Comparison of ENCODE assay signal across 10 cellular contexts in genomic region chr3:99505646-99506269, GRCh38.
DNase-seq lines count a peak whose midpoint lies in the region; ATAC-seq and TF ChIP-seq lines count a peak whose summit lies in the region.
"Had no signal": no experiment of that assay in that cellular context is flagged by ENCODE, and none has a peak within 500 bp of the region (broad histone marks: within the 10 kb centered on the region; RNA-seq: fewer than 3 reads in every experiment).

No MANE protein-coding gene starts in this region.

- no peaks in the 10 kb centered on the region for H3K36me3 ChIP-seq in IMR-90 (ENCODE audit: control insufficient read depth, insufficient read depth, low read length)

- peak overlapping the region; percentile 34 to 82; a peak in 3 of 4 replicates for H4K8ac ChIP-seq in IMR-90 (ENCODE audit: low read depth in 2 of 2, low read length in 2 of 2)

- no peak for TF ChIP-seq POLR2A in IMR-90 (IDR thresholded peaks at IDR 0.05; ENCODE audit: low read depth, low read length)

- dilution Hi-C loops in IMR-90 (cut with HindIII; ENCODE audit: low sequenced_read_pairs, unreplicated experiment): no loop called here

- H2BK5ac ChIP-seq in IMR-90 (ENCODE audit: low read depth, low read length, poor library complexity, severe bottlenecking): peak overlapping the region; percentile 61

- no peak overlapping the region for H3K4me3 ChIP-seq in IMR-90 (ENCODE audit: insufficient read depth, low read depth, low read length)

- no peak overlapping the region for H3K4me2 ChIP-seq in IMR-90 (ENCODE audit: low read depth, low read length)

- intact Hi-C loops in IMR-90 (cut with micrococcal nuclease): loop anchor here (5.0 kb wide), 1 partner anchor 183 kb away; no protein-coding TSS in a partner anchor

- no peak for TF ChIP-seq RAD21 in IMR-90 (IDR thresholded peaks at IDR 0.05; ENCODE audit: low read length)

- no peak overlapping the region for H3K4me3 Mint-ChIP-seq in stimulated activated memory B cell treated with anti-CD40 and anti-IgM and Interleukin-4, amounts not matched to agents 10 μg/mL and 1 μg/mL and 100 μg/mL, for 72 hours
- H3K4me3 Mint-ChIP-seq: naive B cell had no signal

- peaks cover 6% of the 10 kb centered on the region for H3K4me1 Mint-ChIP-seq in stimulated activated memory B cell treated with anti-CD40 and anti-IgM and Interleukin-4, amounts not matched to agents 10 μg/mL and 1 μg/mL and 100 μg/mL, for 72 hours
- H3K4me1 Mint-ChIP-seq: naive B cell had no signal

- in situ Hi-C loops in IMR-90 (cut with MboI; ENCODE audit: low sequenced_read_pairs): no loop called here

- no peaks in the 10 kb centered on the region for H3K27me3 Mint-ChIP-seq in stimulated activated memory B cell treated with anti-CD40 and anti-IgM and Interleukin-4, amounts not matched to agents 10 μg/mL and 1 μg/mL and 100 μg/mL, for 72 hours
- H3K27me3 Mint-ChIP-seq: naive B cell had no signal

- POLR2A ChIA-PET in IMR-90 (lab: Charles Lee; ENCODE audit: unreplicated experiment): no interaction called here

- H3K27me3 ChIP-seq in IMR-90 (ENCODE audit: control insufficient read depth, insufficient read depth, low read length): no peaks in the 10 kb centered on the region

- H3K27ac ChIP-seq in IMR-90 (ENCODE audit: insufficient read depth, low read length): peak overlapping the region; percentile 15
- H3K27ac ChIP-seq: VCaP had no signal

- peak overlapping the region; percentile 87 for H2BK20ac ChIP-seq in IMR-90 (ENCODE audit: low read depth, low read length)

- no peak overlapping the region; the same call in 1 of the 2 replicates for H3K9ac ChIP-seq in IMR-90 (ENCODE audit: low read depth, low read length)

- H2BK120ac ChIP-seq in IMR-90 (ENCODE audit: low read depth, low read length): peak overlapping the region; percentile 89

- H3K14ac ChIP-seq in IMR-90 (replicated peaks; ENCODE audit: low read depth, low read length): peak overlapping the region; percentile 79

- H2BK15ac ChIP-seq in IMR-90 (ENCODE audit: low read depth, low read length): no peak overlapping the region; the same call in 2 of the 3 replicates

- H3K36me3 Mint-ChIP-seq in stimulated activated memory B cell treated with anti-CD40 and anti-IgM and Interleukin-4, amounts not matched to agents 10 μg/mL and 1 μg/mL and 100 μg/mL, for 72 hours: no peaks in the 10 kb centered on the region
- H3K36me3 Mint-ChIP-seq: naive B cell had no signal

- WGBS in IMR-90 (ENCODE audit: extremely low coverage in 2 of 2, insufficient read length in 1 of 2), 2 experiments: 61% methylated on average over 3 of the region's 7 CpGs; no CpG with 5 or more reads in 1 of the 2 experiments

- no peak overlapping the region for H2AK9ac ChIP-seq in IMR-90 (replicated peaks; ENCODE audit: low read depth, low read length, poor library complexity)

- H3K56ac ChIP-seq in IMR-90 (ENCODE audit: extremely low read depth, insufficient read depth, low read length): no peak overlapping the region

- ATAC-seq in GM18511 (IDR thresholded peaks at IDR 0.05; ENCODE audit: unreplicated experiment) (peak; percentile 99), GM21786 (IDR thresholded peaks at IDR 0.05; ENCODE audit: unreplicated experiment) (peak; percentile 99), IMR-90 (ENCODE audit: low read depth) (peak; percentile 20), left lobe of liver (no peak)
- ATAC-seq in stimulated activated memory B cell treated with anti-CD40 and anti-IgM and Interleukin-4, amounts not matched to agents 10 μg/mL and 1 μg/mL and 100 μg/mL, for 72 hours: peak; percentile 86

- peak; percentile 96 for DNase-seq in IMR-90
- peak; percentile 83 for DNase-seq in dedifferentiated amniotic fluid mesenchymal stem cell (ENCODE audit: extremely low spot score)
- DNase-seq in left lobe of liver (ENCODE audit: low spot score): no peak
- no peak for DNase-seq in NCI-H2081 treated with DMSO at 0.1 percent for 48 hours (lab: John Stamatoyannopoulos, UW)
- DNase-seq in occipital lobe (lab: John Stamatoyannopoulos, UW): no peak
- DNase-seq: naive B cell had no signal

- TF ChIP-seq CTCF in IMR-90 (conservative IDR thresholded peaks at IDR 0.05; ENCODE audit: low read depth, low read length): no peak

- H3K9me3 Mint-ChIP-seq in stimulated activated memory B cell treated with anti-CD40 and anti-IgM and Interleukin-4, amounts not matched to agents 10 μg/mL and 1 μg/mL and 100 μg/mL, for 72 hours: no peaks in the 10 kb centered on the region

- no peaks in the 10 kb centered on the region for H4K20me1 ChIP-seq in IMR-90 (ENCODE audit: insufficient read depth, low read length)

- H2AK5ac ChIP-seq in IMR-90 (ENCODE audit: low read depth, low read length): peak overlapping the region; percentile 74

- peaks cover 11% of the 10 kb centered on the region for H3K9me1 ChIP-seq in IMR-90 (ENCODE audit: insufficient read depth, low read length)

- H2AFZ ChIP-seq in IMR-90 (replicated peaks; ENCODE audit: low read length, poor library complexity): peak overlapping the region; percentile 39

- no peaks in the 10 kb centered on the region for H3K79me1 ChIP-seq in IMR-90 (ENCODE audit: low read depth in 1 of 2, low read length in 2 of 2)

- peak overlapping the region; percentile 86 for H3K4ac ChIP-seq in IMR-90 (ENCODE audit: low read depth, low read length)

- 0 out of 2 replicates have a peak overlapping the region, but pooled peaks have one; percentile 30 for H4K91ac ChIP-seq in IMR-90 (ENCODE audit: insufficient read depth, low read depth, low read length)

- peak overlapping the region; percentile 88; the same call in 1 of the 2 replicates for H3K23ac ChIP-seq in IMR-90 (ENCODE audit: low read depth, low read length)

- no peak overlapping the region for H3K27ac Mint-ChIP-seq in stimulated activated memory B cell treated with anti-CD40 and anti-IgM and Interleukin-4, amounts not matched to agents 10 μg/mL and 1 μg/mL and 100 μg/mL, for 72 hours

- BruUV-seq in IMR-90 (replicated peaks; lab: Mats Ljungman, UMichigan): no TSS peak

- CTCF ChIA-PET in IMR-90 (lab: Yijun Ruan, JAX): no interaction called here

- peaks cover 17% of the 10 kb centered on the region for H3K4me1 ChIP-seq in IMR-90 (ENCODE audit: control insufficient read depth, insufficient read depth, low read length)

- H3K18ac ChIP-seq in IMR-90 (ENCODE audit: low read depth, low read length): peak overlapping the region; percentile 74; the same call in 1 of the 2 replicates

- H4K5ac ChIP-seq in IMR-90 (ENCODE audit: low read depth, low read length): peak overlapping the region; percentile 33; the same call in 1 of the 2 replicates

- H3K9me3 ChIP-seq in IMR-90 (ENCODE audit: control insufficient read depth, insufficient read depth, low read length): no peaks in the 10 kb centered on the region

TF ChIP-seq in IMR-90, 13 proteins besides CTCF, POLR2A, EP300 and RAD21:
- TF ChIP-seq BHLHE40 (IDR thresholded peaks at IDR 0.05; ENCODE audit: low read depth, low read length) (peak; percentile 67), RFX5 (IDR thresholded peaks at IDR 0.05; ENCODE audit: low read depth, low read length) (no peak), MXI1 (IDR thresholded peaks at IDR 0.05; ENCODE audit: borderline replicate concordance, low read depth, low read length) (no peak), NFE2L2 (IDR thresholded peaks at IDR 0.05; ENCODE audit: low read depth, low read length) (peak; percentile 96), CEBPB (IDR thresholded peaks at IDR 0.05; ENCODE audit: low read depth, low read length) (peak; percentile 95), MAFK (IDR thresholded peaks at IDR 0.05; ENCODE audit: low read depth, low read length) (no peak), CHD1 (IDR thresholded peaks at IDR 0.05; ENCODE audit: low read depth, low read length) (no peak), FOS (IDR thresholded peaks at IDR 0.05; ENCODE audit: low read depth, low read length) (peak; percentile 63; the same call in 1 of the 2 replicates), RCOR1 (IDR thresholded peaks at IDR 0.05; ENCODE audit: insufficient replicate concordance, low read length) (no peak), MAZ (IDR thresholded peaks at IDR 0.05; ENCODE audit: borderline replicate concordance, low read depth, low read length) (no peak), ELK1 (IDR thresholded peaks at IDR 0.05; ENCODE audit: borderline replicate concordance, low read depth, low read length) (no peak), SMC3 (IDR thresholded peaks at IDR 0.05; ENCODE audit: low read depth, low read length) (no peak), USF2 (IDR thresholded peaks at IDR 0.05; ENCODE audit: low read depth, low read length) (no peak)

Comparison
In these comparisons a context has a peak if more than half of its experiments do, and no peak if none do; other contexts are left out.
1. DNase-seq: peak in IMR-90 (single experiment) and dedifferentiated amniotic fluid mesenchymal stem cell (single experiment); none in left lobe of liver (single experiment), NCI-H2081 treated with DMSO at 0.1 percent for 48 hours (single experiment) and occipital lobe (single experiment).